Comparison of ENCODE assay signal across 2 cellular contexts in genomic region chr1:10777749-10778574, GRCh38.
TF ChIP-seq lines count a peak whose summit lies in the region.

No MANE protein-coding gene starts in this region.

TF ChIP-seq in HEK293, 187 proteins besides CTCF, POLR2A, EP300 and RAD21:
- TF ChIP-seq ZNF311 (tag by site-specific recombination; IDR thresholded peaks at IDR 0.05; ENCODE audit: borderline replicate concordance) (0 out of 2 replicates have a peak, but pooled peaks have one; percentile 39), ZBTB1 (tag by site-specific recombination; IDR thresholded peaks at IDR 0.05) (peak; percentile 54; the same call in 1 of the 2 replicates), ZNF274 (IDR thresholded peaks at IDR 0.05; ENCODE audit: low read length) (no peak), ZNF274 (tag by site-specific recombination; IDR thresholded peaks at IDR 0.05; ENCODE audit: borderline replicate concordance) (0 out of 2 replicates have a peak, but pooled peaks have one; percentile 14), ZNF169 (tag by site-specific recombination; IDR thresholded peaks at IDR 0.05) (no peak), ZNF621 (tag by site-specific recombination; IDR thresholded peaks at IDR 0.05) (0 out of 2 replicates have a peak, but pooled peaks have one; percentile 16), ZNF776 (tag by site-specific recombination; IDR thresholded peaks at IDR 0.05; ENCODE audit: borderline replicate concordance) (0 out of 2 replicates have a peak, but pooled peaks have one; percentile 66), GFI1B (tag by site-specific recombination; IDR thresholded peaks at IDR 0.05) (0 out of 2 replicates have a peak, but pooled peaks have one; percentile 12), ZNF18 (tag by site-specific recombination; IDR thresholded peaks at IDR 0.05) (peak; percentile 26; the same call in 1 of the 2 replicates)
- TF ChIP-seq, protein P1, sequence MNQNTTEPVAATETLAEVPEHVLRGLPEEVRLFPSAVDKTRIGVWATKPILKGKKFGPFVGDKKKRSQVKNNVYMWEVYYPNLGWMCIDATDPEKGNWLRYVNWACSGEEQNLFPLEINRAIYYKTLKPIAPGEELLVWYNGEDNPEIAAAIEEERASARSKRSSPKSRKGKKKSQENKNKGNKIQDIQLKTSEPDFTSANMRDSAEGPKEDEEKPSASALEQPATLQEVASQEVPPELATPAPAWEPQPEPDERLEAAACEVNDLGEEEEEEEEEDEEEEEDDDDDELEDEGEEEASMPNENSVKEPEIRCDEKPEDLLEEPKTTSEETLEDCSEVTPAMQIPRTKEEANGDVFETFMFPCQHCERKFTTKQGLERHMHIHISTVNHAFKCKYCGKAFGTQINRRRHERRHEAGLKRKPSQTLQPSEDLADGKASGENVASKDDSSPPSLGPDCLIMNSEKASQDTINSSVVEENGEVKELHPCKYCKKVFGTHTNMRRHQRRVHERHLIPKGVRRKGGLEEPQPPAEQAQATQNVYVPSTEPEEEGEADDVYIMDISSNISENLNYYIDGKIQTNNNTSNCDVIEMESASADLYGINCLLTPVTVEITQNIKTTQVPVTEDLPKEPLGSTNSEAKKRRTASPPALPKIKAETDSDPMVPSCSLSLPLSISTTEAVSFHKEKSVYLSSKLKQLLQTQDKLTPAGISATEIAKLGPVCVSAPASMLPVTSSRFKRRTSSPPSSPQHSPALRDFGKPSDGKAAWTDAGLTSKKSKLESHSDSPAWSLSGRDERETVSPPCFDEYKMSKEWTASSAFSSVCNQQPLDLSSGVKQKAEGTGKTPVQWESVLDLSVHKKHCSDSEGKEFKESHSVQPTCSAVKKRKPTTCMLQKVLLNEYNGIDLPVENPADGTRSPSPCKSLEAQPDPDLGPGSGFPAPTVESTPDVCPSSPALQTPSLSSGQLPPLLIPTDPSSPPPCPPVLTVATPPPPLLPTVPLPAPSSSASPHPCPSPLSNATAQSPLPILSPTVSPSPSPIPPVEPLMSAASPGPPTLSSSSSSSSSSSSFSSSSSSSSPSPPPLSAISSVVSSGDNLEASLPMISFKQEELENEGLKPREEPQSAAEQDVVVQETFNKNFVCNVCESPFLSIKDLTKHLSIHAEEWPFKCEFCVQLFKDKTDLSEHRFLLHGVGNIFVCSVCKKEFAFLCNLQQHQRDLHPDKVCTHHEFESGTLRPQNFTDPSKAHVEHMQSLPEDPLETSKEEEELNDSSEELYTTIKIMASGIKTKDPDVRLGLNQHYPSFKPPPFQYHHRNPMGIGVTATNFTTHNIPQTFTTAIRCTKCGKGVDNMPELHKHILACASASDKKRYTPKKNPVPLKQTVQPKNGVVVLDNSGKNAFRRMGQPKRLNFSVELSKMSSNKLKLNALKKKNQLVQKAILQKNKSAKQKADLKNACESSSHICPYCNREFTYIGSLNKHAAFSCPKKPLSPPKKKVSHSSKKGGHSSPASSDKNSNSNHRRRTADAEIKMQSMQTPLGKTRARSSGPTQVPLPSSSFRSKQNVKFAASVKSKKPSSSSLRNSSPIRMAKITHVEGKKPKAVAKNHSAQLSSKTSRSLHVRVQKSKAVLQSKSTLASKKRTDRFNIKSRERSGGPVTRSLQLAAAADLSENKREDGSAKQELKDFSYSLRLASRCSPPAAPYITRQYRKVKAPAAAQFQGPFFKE (tag by site-specific recombination; IDR thresholded peaks at IDR 0.05; ENCODE audit: borderline replicate concordance) = no peak
TF ChIP-seq in HEK293: peak in this region for 7.

TF ChIP-seq in GM12878, 131 proteins besides CTCF, POLR2A, EP300 and RAD21:
- TF ChIP-seq GABPA (IDR thresholded peaks at IDR 0.05; ENCODE audit: low read depth) (no peak), CREM (IDR thresholded peaks at IDR 0.05; ENCODE audit: low read depth) (no peak), CBFB (IDR thresholded peaks at IDR 0.05; ENCODE audit: low read depth) (no peak), NFIC (IDR thresholded peaks at IDR 0.05; ENCODE audit: low read depth, low read length) (peak; percentile 26; the same call in 1 of the 2 replicates)
- TF ChIP-seq, protein P2, sequence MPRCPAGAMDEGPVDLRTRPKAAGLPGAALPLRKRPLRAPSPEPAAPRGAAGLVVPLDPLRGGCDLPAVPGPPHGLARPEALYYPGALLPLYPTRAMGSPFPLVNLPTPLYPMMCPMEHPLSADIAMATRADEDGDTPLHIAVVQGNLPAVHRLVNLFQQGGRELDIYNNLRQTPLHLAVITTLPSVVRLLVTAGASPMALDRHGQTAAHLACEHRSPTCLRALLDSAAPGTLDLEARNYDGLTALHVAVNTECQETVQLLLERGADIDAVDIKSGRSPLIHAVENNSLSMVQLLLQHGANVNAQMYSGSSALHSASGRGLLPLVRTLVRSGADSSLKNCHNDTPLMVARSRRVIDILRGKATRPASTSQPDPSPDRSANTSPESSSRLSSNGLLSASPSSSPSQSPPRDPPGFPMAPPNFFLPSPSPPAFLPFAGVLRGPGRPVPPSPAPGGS (IDR thresholded peaks at IDR 0.05; ENCODE audit: borderline replicate concordance, insufficient read depth, low read depth, low read length, poor library complexity, severe bottlenecking) = peak; percentile 80
